In the genomic region with DNA sequence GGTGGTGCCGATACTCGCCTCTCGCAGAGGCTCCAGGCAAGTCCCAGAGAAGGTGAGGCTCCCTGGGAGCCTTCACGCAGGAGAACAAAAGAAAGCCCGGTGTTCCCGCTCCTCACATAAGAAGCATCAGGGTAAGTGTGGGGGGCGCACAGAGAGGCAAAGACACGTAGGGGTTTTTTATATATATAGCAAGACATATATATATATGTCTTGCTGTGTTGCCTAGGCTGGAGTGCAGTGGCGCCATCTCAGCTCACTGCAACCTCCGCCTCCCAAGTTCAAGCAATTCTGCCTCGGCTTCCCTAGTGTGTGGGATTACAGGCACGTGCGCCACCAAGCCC, we compare ENCODE assay signal across 8 cellular contexts.
DNase-seq lines count a peak whose midpoint lies in the region; ATAC-seq lines count a peak whose summit lies in the region.

No MANE protein-coding gene starts in this region.

- peak overlapping the region; percentile 88 for H2AFZ ChIP-seq in Karpas-422 (ENCODE audit: low read length)

- H3K9me2 ChIP-seq in Karpas-422 (replicated peaks; ENCODE audit: insufficient read depth, low read length), result no peaks in the 10 kb centered on the region

- H3K4me3 ChIP-seq in Karpas-422 (ENCODE audit: low read length) (peak overlapping the region; percentile 60), duodenal mucosa (ENCODE audit: low read depth in 1 of 2, low read length in 2 of 2) (peak overlapping the region; percentile 51 to 56), skin epidermis (peak overlapping the region in 6 of 7 experiments; percentile 13 to 41 (median 32))

- H3K27ac ChIP-seq in Karpas-422 (ENCODE audit: low read length) (no peak overlapping the region), duodenal mucosa (ENCODE audit: low read depth, low read length) (no peak overlapping the region), skin epidermis (peak overlapping the region in 1 of 21 experiments; percentile 40)

- H3K79me2 ChIP-seq in Karpas-422 (ENCODE audit: low read length), result no peaks in the 10 kb centered on the region

- no peak for DNase-seq in Karpas-422
- DNase-seq in NCI-H2171 treated with DMSO at 0.1 percent for 48 hours (lab: John Stamatoyannopoulos, UW), result no peak
- DNase-seq in iPS-NIHi7 (ENCODE audit: extremely low spot score), result no peak
- DNase-seq in C1 segment of cervical spinal cord (lab: John Stamatoyannopoulos, UW), result no peak

- peak overlapping the region; percentile 60 for H3K9ac ChIP-seq in Karpas-422 (ENCODE audit: low read length)
- peak overlapping the region in 1 of 2 donors; percentile 2 for H3K9ac ChIP-seq in duodenal mucosa (ENCODE audit: low read depth in 1 of 2, low read length in 2 of 2)

- peak; percentile 8 for ATAC-seq in GM19395 (IDR thresholded peaks at IDR 0.05; ENCODE audit: unreplicated experiment)
- ATAC-seq in GM21526 (IDR thresholded peaks at IDR 0.05; ENCODE audit: low FRiP score, unreplicated experiment), result no peak

- H3K36me3 ChIP-seq in Karpas-422 (ENCODE audit: insufficient read depth, low read length) (no peaks in the 10 kb centered on the region), duodenal mucosa (ENCODE audit: control insufficient read depth in 1 of 2, insufficient read depth in 2 of 2, low read length in 2 of 2) (no peaks in the 10 kb centered on the region)

- H3K27me3 ChIP-seq in Karpas-422 (ENCODE audit: low read length), result no peaks in the 10 kb centered on the region
- no peaks in the 10 kb centered on the region for H3K27me3 ChIP-seq in duodenal mucosa (ENCODE audit: control insufficient read depth in 1 of 2, insufficient read depth in 2 of 2, low read length in 2 of 2)

- H3K4me1 ChIP-seq in Karpas-422 (ENCODE audit: low read length) (peaks cover 33% of the 10 kb centered on the region), duodenal mucosa (ENCODE audit: control insufficient read depth in 1 of 2, insufficient read depth in 2 of 2, low read length in 2 of 2) (peaks cover 6 to 10% of the 10 kb centered on the region in 2 donors)

- H3K9me3 ChIP-seq in Karpas-422 (ENCODE audit: low read length) (no peaks in the 10 kb centered on the region), duodenal mucosa (ENCODE audit: control insufficient read depth in 1 of 2, low read length in 2 of 2) (no peaks in the 10 kb centered on the region)

- H3K4me2 ChIP-seq in Karpas-422 (ENCODE audit: low read depth, low read length, poor library complexity, severe bottlenecking), result peak overlapping the region; percentile 77

- H4K20me1 ChIP-seq in Karpas-422 (ENCODE audit: insufficient read depth, low read depth, low read length), result no peaks in the 10 kb centered on the region
